Comparison of ENCODE assay signal across 36 cellular contexts in genomic region chr2:192137451-192137850, GRCh38. TPM values are rescaled to one million over a fixed set of nuclear protein-coding genes. Genes with fewer than 3 reads are reported as not detected.
"Had no signal": no experiment of that assay in that cellular context is flagged by ENCODE, and none has a peak within 500 bp of the region (broad histone marks: within the 10 kb centered on the region; RNA-seq: fewer than 3 reads in every experiment).

No MANE protein-coding gene starts in this region.

- H3K27ac ChIP-seq: adrenal gland, body of pancreas, PC-9, RWPE1, SJCRH30, SK-N-MC had no signal

- H3K27me3 ChIP-seq: adrenal gland, body of pancreas, SJCRH30 had no signal

- H3K27ac Mint-ChIP-seq: activated CD4-positive, alpha-beta T cell treated with anti-CD3 and anti-CD28 coated beads for 36 hours; activated CD4-positive, alpha-beta T cell treated with anti-CD3 and anti-CD28 coated beads, Interleukin-2, amount 10 ng/mL, durations not matched to agents 7 days and 5 days; activated CD8-positive, alpha-beta T cell treated with anti-CD3 and anti-CD28 coated beads, Interleukin-2, amount 10 ng/mL, durations not matched to agents 7 days and 5 days; activated naive CD4-positive, alpha-beta T cell treated with anti-CD3 and anti-CD28 coated beads for 36 hours; activated naive CD4-positive, alpha-beta T cell treated with anti-CD3 and anti-CD28 coated beads, Interleukin-2, amount 50 U/mL, for 72 hours; activated T-helper 1 cell treated with anti-CD3 and anti-CD28 coated beads, Interleukin-12 subunit alpha, Interleukin-12 subunit beta, Interleukin-2, Interleukin-4 antibody, amounts not matched to agents 30 ng/mL and 10 ng/mL and 1 ng/mL, durations not matched to agents 14 hours and 24 hours and 36 hours; T-helper 1 cell treated with Interleukin-12 subunit alpha and Interleukin-12 subunit beta and Interleukin-4 antibody, amounts not matched to agents 30 μg/mL and 1 μg/mL, for 36 hours; T-helper 2 cell treated with Interferon-gamma antibody and Interleukin-4, amounts not matched to agents 5 μg/mL and 100 μg/mL, for 36 hours; WTC11 had no signal

- H3K4me2 ChIP-seq: PC-9 had no signal

- H3K4me3 Mint-ChIP-seq: activated CD4-positive, alpha-beta T cell treated with anti-CD3 and anti-CD28 coated beads for 36 hours; activated CD4-positive, alpha-beta T cell treated with anti-CD3 and anti-CD28 coated beads, Interleukin-2, amount 10 ng/mL, durations not matched to agents 7 days and 5 days; activated CD8-positive, alpha-beta T cell treated with anti-CD3 and anti-CD28 coated beads, Interleukin-2, amount 10 ng/mL, durations not matched to agents 7 days and 5 days; activated naive CD4-positive, alpha-beta T cell treated with anti-CD3 and anti-CD28 coated beads for 36 hours; activated T-cell treated with anti-CD3 and anti-CD28 coated beads, Interleukin-2, amount 50 U/mL, for 4 hours; activated T-helper 1 cell treated with anti-CD3 and anti-CD28 coated beads, Interleukin-12 subunit alpha, Interleukin-12 subunit beta, Interleukin-2, Interleukin-4 antibody, amounts not matched to agents 30 ng/mL and 10 ng/mL and 1 ng/mL, durations not matched to agents 14 hours and 24 hours and 36 hours; T-helper 1 cell treated with Interleukin-12 subunit alpha and Interleukin-12 subunit beta and Interleukin-4 antibody, amounts not matched to agents 30 μg/mL and 1 μg/mL, for 36 hours; T-helper 2 cell treated with Interferon-gamma antibody and Interleukin-4, amounts not matched to agents 5 μg/mL and 100 μg/mL, for 36 hours; WTC11 had no signal

- H3K36me3 ChIP-seq: adrenal gland, SJCRH30 had no signal

- DNase-seq: activated CD4-positive, alpha-beta T cell treated with anti-CD3 and anti-CD28 coated beads for 36 hours; activated CD4-positive, alpha-beta T cell treated with anti-CD3 and anti-CD28 coated beads, Interleukin-2, amount 10 ng/mL, durations not matched to agents 7 days and 5 days; activated CD4-positive, alpha-beta T cell treated with anti-CD3 and anti-CD28 coated beads, Interleukin-2, amount 50 U/mL, for 48 hours; activated CD8-positive, alpha-beta T cell treated with anti-CD3 and anti-CD28 coated beads, Interleukin-2, amount 10 ng/mL, durations not matched to agents 7 days and 5 days; activated gamma-delta T cell treated with Interleukin-2 at 50 U/mL for 16 hours; activated naive CD4-positive, alpha-beta T cell treated with anti-CD3 and anti-CD28 coated beads for 36 hours; activated T-cell treated with anti-CD3 and anti-CD28 coated beads, Interleukin-2, amount 50 U/mL, for 4 hours; adrenal gland; body of pancreas; central memory CD4-positive, alpha-beta T cell; Kasumi-1; MM.1S; MV-4-11; NCI-H1092; NCI-H1436 treated with DMSO at 0.1 percent for 48 hours; NCI-H1694 treated with DMSO at 0.1 percent for 48 hours; NCI-H2029; NCI-H510A; NCI-H526; NCI-H748 treated with DMSO at 0.1 percent for 48 hours; NK-92 treated with Interleukin-12 subunit alpha and Interleukin-12 subunit beta, amount 100 ng/mL, for 24 hours; PC-9; Right ventricle myocardium superior; SJCRH30 had no signal

- ATAC-seq: activated CD4-positive, alpha-beta T cell treated with anti-CD3 and anti-CD28 coated beads for 36 hours; activated CD4-positive, CD25-positive, alpha-beta regulatory T cell treated with anti-CD3 and anti-CD28 coated beads, Interleukin-2, amount 50 U/mL, for 24 hours; activated CD8-positive, alpha-beta T cell treated with anti-CD3 and anti-CD28 coated beads, Interleukin-2, amount 10 ng/mL, durations not matched to agents 7 days and 5 days; activated naive CD4-positive, alpha-beta T cell treated with anti-CD3 and anti-CD28 coated beads, Interleukin-2, amount 50 U/mL, for 72 hours; activated T-cell treated with anti-CD3 and anti-CD28 coated beads, Interleukin-2, amount 50 U/mL, for 4 hours; body of pancreas had no signal

- H3K9me3 ChIP-seq: adrenal gland, body of pancreas, SJCRH30 had no signal

- H3K36me3 Mint-ChIP-seq: activated naive CD4-positive, alpha-beta T cell treated with anti-CD3 and anti-CD28 coated beads, Interleukin-2, amount 50 U/mL, for 72 hours; WTC11 had no signal

- FAIRE-seq: astrocyte, colon, RCC 7860, TTC549 had no signal

- H3K9me3 Mint-ChIP-seq: activated CD4-positive, alpha-beta T cell treated with anti-CD3 and anti-CD28 coated beads, Interleukin-2, amount 10 ng/mL, durations not matched to agents 7 days and 5 days; activated naive CD4-positive, alpha-beta T cell treated with anti-CD3 and anti-CD28 coated beads for 36 hours; activated naive CD4-positive, alpha-beta T cell treated with anti-CD3 and anti-CD28 coated beads, Interleukin-2, amount 50 U/mL, for 72 hours; activated T-cell treated with anti-CD3 and anti-CD28 coated beads, Interleukin-2, amount 50 U/mL, for 4 hours; activated T-helper 1 cell treated with anti-CD3 and anti-CD28 coated beads, Interleukin-12 subunit alpha, Interleukin-12 subunit beta, Interleukin-2, Interleukin-4 antibody, amounts not matched to agents 30 ng/mL and 10 ng/mL and 1 ng/mL, durations not matched to agents 14 hours and 24 hours and 36 hours; T-helper 1 cell treated with Interleukin-12 subunit alpha and Interleukin-12 subunit beta and Interleukin-4 antibody, amounts not matched to agents 30 μg/mL and 1 μg/mL, for 36 hours; T-helper 2 cell treated with Interferon-gamma antibody and Interleukin-4, amounts not matched to agents 5 μg/mL and 100 μg/mL, for 36 hours; WTC11 had no signal

- H3K4me1 ChIP-seq: adrenal gland, body of pancreas, SJCRH30 had no signal

- H3K4me1 Mint-ChIP-seq: activated CD4-positive, alpha-beta T cell treated with anti-CD3 and anti-CD28 coated beads for 36 hours; activated CD4-positive, alpha-beta T cell treated with anti-CD3 and anti-CD28 coated beads, Interleukin-2, amount 10 ng/mL, durations not matched to agents 7 days and 5 days had no signal

- H3K4me3 ChIP-seq: adrenal gland, body of pancreas, PC-9, SJCRH30, SK-N-MC had no signal

- H2AFZ ChIP-seq: PC-9 had no signal

RNA-seq across cellular contexts. Expression of gene TMEFF2, which starts 57.3 kb away (rescaled TPM):
- total RNA-seq: activated CD4-positive, alpha-beta T cell treated with anti-CD3 and anti-CD28 coated beads for 36 hours; activated CD4-positive, alpha-beta T cell treated with anti-CD3 and anti-CD28 coated beads, Interleukin-2, amount 10 ng/mL, durations not matched to agents 7 days and 5 days; activated CD8-positive, alpha-beta T cell treated with anti-CD3 and anti-CD28 coated beads, Interleukin-2, amount 10 ng/mL, durations not matched to agents 7 days and 5 days; activated naive CD4-positive, alpha-beta T cell treated with anti-CD3 and anti-CD28 coated beads for 36 hours; activated naive CD4-positive, alpha-beta T cell treated with anti-CD3 and anti-CD28 coated beads, Interleukin-2, amount 50 U/mL, for 72 hours; activated T-cell treated with anti-CD3 and anti-CD28 coated beads, Interleukin-2, amount 50 U/mL, for 4 hours; activated T-helper 1 cell treated with anti-CD3 and anti-CD28 coated beads, Interleukin-12 subunit alpha, Interleukin-12 subunit beta, Interleukin-2, Interleukin-4 antibody, amounts not matched to agents 30 ng/mL and 10 ng/mL and 1 ng/mL, durations not matched to agents 14 hours and 24 hours and 36 hours; body of pancreas; PC-9 had no signal
